Comparison of ENCODE assay signal across 7 cellular contexts in genomic region chr11:73178092-73178539, GRCh38. TPM values are rescaled to one million over a fixed set of nuclear protein-coding genes. Genes with fewer than 3 reads are reported as not detected.
A peak's percentile ranks its signal among the peaks of the same experiment; 100 is the strongest.
DNase-seq lines count a peak whose midpoint lies in the region; ATAC-seq, FAIRE-seq and TF ChIP-seq lines count a peak whose summit lies in the region.

No MANE protein-coding gene starts in this region.

- peak; percentile 95 for FAIRE-seq in GM12891 (lab: Jason Lieb, UNC)

- peak; percentile 64 for ATAC-seq in HG03039 (IDR thresholded peaks at IDR 0.05; ENCODE audit: unreplicated experiment)

- DNase-seq in GM12891 (ENCODE audit: insufficient read length, low spot score) (peak; percentile 80), NCI-H446 treated with DMSO at 0.1 percent for 48 hours (lab: John Stamatoyannopoulos, UW) (peak; percentile 44), dermis microvascular lymphatic vessel endothelial cell (ENCODE audit: low read depth in 2 of 2) (peak; percentile 74 to 91), medulla oblongata (ENCODE audit: extremely low spot score) (peak; percentile 92)
- DNase-seq in activated CD4-positive, alpha-beta T cell treated with anti-CD3 and anti-CD28 coated beads, Interleukin-2, amount 50 U/mL, for 24 hours (ENCODE audit: low read depth in 1 of 2, low spot score in 1 of 2), result peak; percentile 53 to 76
- peak; percentile 69 for DNase-seq in stimulated activated CD8-positive, alpha-beta memory T cell treated with anti-CD3 and anti-CD28 coated beads, Interleukin-12 subunit alpha, Interleukin-12 subunit beta, amount 100 ng/mL, for 1 hour (ENCODE audit: low read depth)

- no peak for TF ChIP-seq POLR2A in GM12891 (IDR thresholded peaks at IDR 0.05; ENCODE audit: low read depth, low read length)

TF ChIP-seq in GM12891, 5 proteins besides CTCF, POLR2A, EP300 and RAD21:
- TF ChIP-seq PAX5 (IDR thresholded peaks at IDR 0.05; ENCODE audit: insufficient read depth, low read length, severe bottlenecking) (no peak), POU2F2 (IDR thresholded peaks at IDR 0.05; ENCODE audit: low read depth, low read length) (peak; percentile 14; the same call in 1 of the 2 replicates), TAF1 (IDR thresholded peaks at IDR 0.05; ENCODE audit: low read depth, low read length) (no peak)

RNA-seq across cellular contexts. Expression of gene FCHSD2, which starts 36.0 kb away (rescaled TPM):
- 30.8 TPM for polyA plus RNA-seq in GM12891 (2012; ENCODE audit: low read depth, missing spikeins)
- 13.5 and 26.2 TPM in 2 replicates for total RNA-seq in dermis microvascular lymphatic vessel endothelial cell

RNA-seq across cellular contexts. Expression of gene P2RY2, which starts 40.0 kb away (rescaled TPM):
- 0.05 TPM for polyA plus RNA-seq in GM12891 (2012; ENCODE audit: low read depth, missing spikeins)
- total RNA-seq in dermis microvascular lymphatic vessel endothelial cell, result 0.25 and 0.64 TPM in 2 replicates

Comparison
In these comparisons a context has a peak if more than half of its experiments do, and no peak if none do; other contexts are left out.
1. Peak in every context shown above with its lines: DNase-seq and ATAC-seq.